In the genomic region with DNA sequence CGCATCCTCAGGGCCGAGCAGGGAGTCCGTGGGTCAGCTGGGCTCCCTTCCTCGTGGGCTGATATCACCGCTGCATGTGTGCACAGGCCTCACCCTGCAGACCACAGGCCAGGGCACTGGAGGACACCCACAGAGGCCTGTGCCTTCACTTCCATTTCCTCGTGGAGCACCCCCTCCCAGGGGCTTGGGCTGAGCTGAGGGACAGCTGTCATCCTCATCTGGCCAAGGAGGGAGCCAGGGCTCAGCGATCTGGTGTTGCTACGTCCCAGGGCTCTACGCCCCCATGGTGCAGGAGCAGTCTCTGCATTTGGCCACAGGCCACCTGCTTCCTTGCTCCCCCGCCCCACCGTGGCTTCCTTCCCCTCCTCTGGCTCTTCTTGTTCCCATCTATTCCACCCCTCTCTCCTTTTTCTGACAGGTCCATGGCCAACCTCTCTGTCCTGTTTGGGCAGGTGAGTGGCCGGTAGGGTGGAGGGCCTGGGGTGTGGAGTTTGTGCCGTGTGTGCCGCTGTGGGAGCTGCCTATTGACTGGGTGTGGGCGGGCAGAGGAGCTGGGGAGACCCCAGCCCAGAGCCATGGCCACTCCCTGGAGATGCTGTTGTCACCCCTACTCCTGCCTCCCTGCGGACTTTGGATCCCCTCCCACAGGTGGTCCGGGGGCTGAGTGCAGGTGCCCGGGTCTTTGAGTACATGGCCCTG, we compare ENCODE assay signal across 15 cellular contexts. TPM values are rescaled to one million over a fixed set of nuclear protein-coding genes. Genes with fewer than 3 reads are reported as not detected.
DNase-seq lines count a peak whose midpoint lies in the region; ATAC-seq and TF ChIP-seq lines count a peak whose summit lies in the region.
"Had no signal": no experiment of that assay in that cellular context is flagged by ENCODE, and none has a peak within 500 bp of the region (broad histone marks: within the 10 kb centered on the region; RNA-seq: fewer than 3 reads in every experiment).

No MANE protein-coding gene starts in this region.

- H3K9me3 ChIP-seq in SJCRH30 (replicated peaks) (no peaks in the 10 kb centered on the region), skeletal muscle satellite cell (replicated peaks; ENCODE audit: low read length) (no peaks in the 10 kb centered on the region)
- H3K9me3 ChIP-seq: HAP-1, heart left ventricle, ovary had no signal

- H3K27ac Mint-ChIP-seq in activated T-cell treated with anti-CD3 and anti-CD28 coated beads, Interleukin-2, amount 50 U/mL, for 24 hours: peak overlapping the region; percentile 96
- H3K27ac Mint-ChIP-seq in chondrocyte (ENCODE audit: unreplicated experiment): peak overlapping the region; percentile 96

- no peak overlapping the region for H3K4me3 ChIP-seq in SJCRH30
- H3K4me3 ChIP-seq in skeletal muscle satellite cell (ENCODE audit: low read length): no peak overlapping the region
- H3K4me3 ChIP-seq: GM12878, HAP-1, heart left ventricle, ovary had no signal

- peak overlapping the region; percentile 72 for H3K27ac ChIP-seq in SJCRH30

- TF ChIP-seq CTCF in chondrocyte (IDR thresholded peaks at IDR 0.05): no peak

- peaks cover 18% of the 10 kb centered on the region for H3K4me1 Mint-ChIP-seq in activated T-cell treated with anti-CD3 and anti-CD28 coated beads, Interleukin-2, amount 50 U/mL, for 24 hours (ENCODE audit: low read depth)
- peaks cover 27% of the 10 kb centered on the region for H3K4me1 Mint-ChIP-seq in chondrocyte (ENCODE audit: low read depth)

- peaks cover 60% of the 10 kb centered on the region for H3K36me3 Mint-ChIP-seq in activated T-cell treated with anti-CD3 and anti-CD28 coated beads, Interleukin-2, amount 50 U/mL, for 24 hours (ENCODE audit: low read depth)
- H3K36me3 Mint-ChIP-seq in chondrocyte (ENCODE audit: low read depth): peaks cover 3% of the 10 kb centered on the region

- no peak overlapping the region for H3K4me3 Mint-ChIP-seq in activated T-cell treated with anti-CD3 and anti-CD28 coated beads, Interleukin-2, amount 50 U/mL, for 24 hours
- no peak overlapping the region for H3K4me3 Mint-ChIP-seq in chondrocyte (ENCODE audit: unreplicated experiment)

- H3K9me3 Mint-ChIP-seq in activated T-cell treated with anti-CD3 and anti-CD28 coated beads, Interleukin-2, amount 50 U/mL, for 24 hours: no peaks in the 10 kb centered on the region
- no peaks in the 10 kb centered on the region for H3K9me3 Mint-ChIP-seq in chondrocyte (ENCODE audit: low read depth)

- DNase-seq in activated T-cell treated with anti-CD3 and anti-CD28 coated beads, Interleukin-2, amount 50 U/mL, for 24 hours: no peak
- DNase-seq in activated T-cell treated with anti-CD3 and anti-CD28 coated beads, Interleukin-2, amount 50 U/mL, for 48 hours: no peak
- peak; percentile 57 to 68 for DNase-seq in SJCRH30
- DNase-seq in chondrocyte (ENCODE audit: low spot score): no peak
- DNase-seq in EL: no peak
- DNase-seq: DMS79 treated with DMSO at 0.1 percent for 48 hours, NCI-H510A treated with DMSO at 0.1 percent for 48 hours had no signal

- no peaks in the 10 kb centered on the region for H3K27me3 ChIP-seq in SJCRH30
- no peaks in the 10 kb centered on the region for H3K27me3 ChIP-seq in skeletal muscle satellite cell (ENCODE audit: control insufficient read depth, insufficient read depth, low read length)
- H3K27me3 ChIP-seq: heart left ventricle, ovary had no signal

- H3K27me3 Mint-ChIP-seq in activated T-cell treated with anti-CD3 and anti-CD28 coated beads, Interleukin-2, amount 50 U/mL, for 24 hours: no peaks in the 10 kb centered on the region
- H3K27me3 Mint-ChIP-seq in chondrocyte (ENCODE audit: low read depth): no peaks in the 10 kb centered on the region

- H3K4me1 ChIP-seq in SJCRH30 (peaks cover 34% of the 10 kb centered on the region), skeletal muscle satellite cell (ENCODE audit: control insufficient read depth, insufficient read depth, low read length) (peaks cover 24% of the 10 kb centered on the region)
- H3K4me1 ChIP-seq: HAP-1 had no signal

- H3K9ac ChIP-seq in skeletal muscle satellite cell (ENCODE audit: low read depth, low read length): no peak overlapping the region

- H3K36me3 ChIP-seq in SJCRH30 (no peaks in the 10 kb centered on the region), skeletal muscle satellite cell (ENCODE audit: insufficient read depth, low read length) (peaks cover 36% of the 10 kb centered on the region)
- H3K36me3 ChIP-seq: ovary had no signal

- peak overlapping the region; percentile 62 for H3K4me2 ChIP-seq in skeletal muscle satellite cell (ENCODE audit: low read length)

- no peak for ATAC-seq in HG03565 (IDR thresholded peaks at IDR 0.05; ENCODE audit: unreplicated experiment)
- ATAC-seq in HG02763 (IDR thresholded peaks at IDR 0.05; ENCODE audit: unreplicated experiment): no peak

RNA-seq across cellular contexts. Expression of a gene that starts 8.3 kb away (rescaled TPM):
- 1.3 and 1.5 TPM in 2 replicates for total RNA-seq in SJCRH30 (2014; rRNA removed; shearing (Covaris generic))
- 2.2 to 4.9 TPM (median 2.4 TPM) in 3 replicates for total RNA-seq in chondrocyte
- total RNA-seq in skeletal muscle satellite cell (2012; rRNA removed): 0.22 TPM in 1 of 2 replicates, not detected in the other

RNA-seq across cellular contexts. Expression of a gene that starts 11.7 kb away (rescaled TPM):
- total RNA-seq in SJCRH30 (2014; rRNA removed; shearing (Covaris generic)): 20.8 and 22.3 TPM in 2 replicates
- total RNA-seq in chondrocyte: 30.2 to 45.7 TPM (median 32.1 TPM) in 3 replicates
- total RNA-seq in skeletal muscle satellite cell (2012; rRNA removed): 36.9 and 41.8 TPM in 2 replicates

RNA-seq across cellular contexts. Expression of a gene that starts 15.7 kb away (rescaled TPM):
- 0.08 TPM in 1 of 2 replicates, not detected in the other for total RNA-seq in SJCRH30 (2014; rRNA removed; shearing (Covaris generic))
- 1.5 to 1.6 TPM in 2 of 3 replicates, not detected in the other for total RNA-seq in chondrocyte
- total RNA-seq in skeletal muscle satellite cell (2012; rRNA removed): 0.25 and 1.1 TPM in 2 replicates
- total RNA-seq: liver had no signal

RNA-seq across cellular contexts. Expression of a gene that starts 17.7 kb away (rescaled TPM):
- 34.3 and 39.2 TPM in 2 replicates for total RNA-seq in SJCRH30 (2014; rRNA removed; shearing (Covaris generic))
- total RNA-seq in chondrocyte: 23.9 to 25.4 TPM (median 24.0 TPM) in 3 replicates
- total RNA-seq in skeletal muscle satellite cell (2012; rRNA removed): 15.7 and 18.1 TPM in 2 replicates

RNA-seq across cellular contexts. Expression of a gene that starts 19.4 kb away (rescaled TPM):
- 129 and 132 TPM in 2 replicates for total RNA-seq in SJCRH30 (2014; rRNA removed; shearing (Covaris generic))
- 340 to 379 TPM (median 371 TPM) in 3 replicates for total RNA-seq in chondrocyte
- total RNA-seq in skeletal muscle satellite cell (2012; rRNA removed): 54.8 and 77.8 TPM in 2 replicates

Comparison
In these comparisons a context has a peak if more than half of its experiments do, and no peak if none do; other contexts are left out.
1. DNase-seq: peak in SJCRH30 (2 of 2); none in activated T-cell treated with anti-CD3 and anti-CD28 coated beads, Interleukin-2, amount 50 U/mL, for 24 hours (single experiment), activated T-cell treated with anti-CD3 and anti-CD28 coated beads, Interleukin-2, amount 50 U/mL, for 48 hours (0 of 2), chondrocyte (single experiment) and EL (single experiment).